In the genomic region with DNA sequence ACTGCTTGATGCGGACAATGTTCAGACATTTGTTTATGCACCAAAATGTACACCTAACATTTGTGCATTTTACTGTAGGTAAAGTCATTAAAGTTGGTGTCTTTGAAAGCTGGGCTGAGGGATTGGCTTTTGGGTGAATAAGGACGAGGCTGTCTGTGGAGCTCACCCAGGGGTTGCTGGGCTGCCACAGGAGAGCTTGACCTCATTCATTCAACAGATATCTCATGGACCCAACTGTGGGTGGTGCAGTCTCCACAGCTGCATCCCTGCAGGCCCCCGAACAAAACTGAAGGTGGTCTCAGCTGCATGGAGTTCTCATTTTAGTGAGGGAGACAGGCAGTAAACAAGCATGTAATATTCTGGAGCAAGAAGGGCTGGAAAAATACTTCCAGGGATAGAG, we compare ENCODE assay signal across 15 cellular contexts. TPM values are rescaled to one million over a fixed set of nuclear protein-coding genes. Genes with fewer than 3 reads are reported as not detected.
DNase-seq lines count a peak whose midpoint lies in the region; ATAC-seq, FAIRE-seq and TF ChIP-seq lines count a peak whose summit lies in the region.
"Had no signal": no experiment of that assay in that cellular context is flagged by ENCODE, and none has a peak within 500 bp of the region (broad histone marks: within the 10 kb centered on the region; RNA-seq: fewer than 3 reads in every experiment).

No MANE protein-coding gene starts in this region.

- H3K27me3 Mint-ChIP-seq in activated CD4-positive, alpha-beta T cell treated with anti-CD3 and anti-CD28 coated beads for 36 hours = no peaks in the 10 kb centered on the region
- H3K27me3 Mint-ChIP-seq in HFFc6 (ENCODE audit: insufficient read depth) (peaks cover 12% of the 10 kb centered on the region), WTC11 (ENCODE audit: low read depth) (no peaks in the 10 kb centered on the region)
- H3K27me3 Mint-ChIP-seq in natural killer cell treated with Interleukin-12 subunit alpha and Interleukin-12 subunit beta and Interleukin-15 and Interleukin-18, amount 100 ng/mL, for 72 hours = peaks cover 0 to 3% of the 10 kb centered on the region in 2 donors

- TF ChIP-seq CTCF in HFFc6 (IDR thresholded peaks at IDR 0.05) (no peak), ascending aorta (IDR thresholded peaks at IDR 0.05) (no peak), WTC11 (IDR thresholded peaks at IDR 0.05) (no peak)

- no peak for DNase-seq in activated CD4-positive, alpha-beta T cell treated with anti-CD3 and anti-CD28 coated beads for 36 hours
- DNase-seq in activated CD4-positive, alpha-beta T cell treated with anti-CD3 and anti-CD28 coated beads for 4 hours = no peak
- DNase-seq in HFFc6 (no peak), ascending aorta (ENCODE audit: low spot score in 2 of 2) (peak; percentile 1 to 47), caudate nucleus (lab: John Stamatoyannopoulos, UW) (no peak), WTC11 (ENCODE audit: low spot score) (no peak), RCC 7860 (ENCODE audit: low spot score) (no peak)
- DNase-seq in natural killer cell treated with Interleukin-12 subunit alpha and Interleukin-12 subunit beta and Interleukin-15 and Interleukin-18, amount 100 ng/mL, for 72 hours (ENCODE audit: low spot score) = no peak
- DNase-seq: activated T-cell treated with anti-CD3 and anti-CD28 coated beads for 4 hours, NCI-H526 treated with DMSO at 0.1 percent for 48 hours, tibial artery had no signal

- H3K27ac ChIP-seq in ascending aorta = no peak overlapping the region
- H3K27ac ChIP-seq in caudate nucleus (ENCODE audit: low read depth, low read length) = no peak overlapping the region
- H3K27ac ChIP-seq: 22Rv1, HL-60, tibial artery had no signal

- H3K36me3 Mint-ChIP-seq in activated CD4-positive, alpha-beta T cell treated with anti-CD3 and anti-CD28 coated beads for 36 hours (ENCODE audit: low read depth) = peaks cover 40% of the 10 kb centered on the region
- H3K36me3 Mint-ChIP-seq in HFFc6 (ENCODE audit: low read depth) (peaks cover 25% of the 10 kb centered on the region), WTC11 (peaks cover 37% of the 10 kb centered on the region)
- H3K36me3 Mint-ChIP-seq in natural killer cell treated with Interleukin-12 subunit alpha and Interleukin-12 subunit beta and Interleukin-15 and Interleukin-18, amount 100 ng/mL, for 72 hours = peaks cover 15% of the 10 kb centered on the region

- H3K4me3 ChIP-seq in ascending aorta = no peak overlapping the region
- H3K4me3 ChIP-seq: HAP-1, tibial artery had no signal

- no peaks in the 10 kb centered on the region for H3K9me3 ChIP-seq in ascending aorta
- H3K9me3 ChIP-seq: HAP-1, tibial artery had no signal

- H3K4me1 Mint-ChIP-seq in activated CD4-positive, alpha-beta T cell treated with anti-CD3 and anti-CD28 coated beads for 36 hours = peaks cover 54% of the 10 kb centered on the region
- H3K4me1 Mint-ChIP-seq in HFFc6 (ENCODE audit: low read depth) = peaks cover 7% of the 10 kb centered on the region; the same call in 1 of the 2 replicates
- peaks cover 44% of the 10 kb centered on the region in 2 donors for H3K4me1 Mint-ChIP-seq in natural killer cell treated with Interleukin-12 subunit alpha and Interleukin-12 subunit beta and Interleukin-15 and Interleukin-18, amount 100 ng/mL, for 72 hours (ENCODE audit: low read depth in 2 of 2)
- peaks cover 4% of the 10 kb centered on the region; the same call in 1 of the 2 replicates for H3K4me1 Mint-ChIP-seq in WTC11

- H3K4me3 Mint-ChIP-seq in activated CD4-positive, alpha-beta T cell treated with anti-CD3 and anti-CD28 coated beads for 36 hours = no peak overlapping the region
- no peak overlapping the region for H3K4me3 Mint-ChIP-seq in HFFc6
- peak overlapping the region; percentile 49 for H3K4me3 Mint-ChIP-seq in natural killer cell treated with Interleukin-12 subunit alpha and Interleukin-12 subunit beta and Interleukin-15 and Interleukin-18, amount 100 ng/mL, for 72 hours
- no peak overlapping the region for H3K4me3 Mint-ChIP-seq in WTC11

- no peaks in the 10 kb centered on the region for H3K27me3 ChIP-seq in ascending aorta
- H3K27me3 ChIP-seq: tibial artery had no signal

- H3K4me1 ChIP-seq in ascending aorta = no peaks in the 10 kb centered on the region
- H3K4me1 ChIP-seq: HAP-1 had no signal

- POLR2A ChIA-PET in activated CD4-positive, alpha-beta T cell treated with anti-CD3 and anti-CD28 coated beads for 36 hours (lab: Charles Lee) = no interaction called here
- POLR2A ChIA-PET in WTC11 (lab: Charles Lee) = no interaction called here

- FAIRE-seq in RCC 7860 (lab: Jason Lieb, UNC) = no peak
- FAIRE-seq: GM12891 had no signal

- no peaks in the 10 kb centered on the region for H3K9me3 Mint-ChIP-seq in activated CD4-positive, alpha-beta T cell treated with anti-CD3 and anti-CD28 coated beads for 36 hours (ENCODE audit: low read depth)
- no peaks in the 10 kb centered on the region for H3K9me3 Mint-ChIP-seq in HFFc6
- H3K9me3 Mint-ChIP-seq in natural killer cell treated with Interleukin-12 subunit alpha and Interleukin-12 subunit beta and Interleukin-15 and Interleukin-18, amount 100 ng/mL, for 72 hours = no peaks in the 10 kb centered on the region
- no peaks in the 10 kb centered on the region for H3K9me3 Mint-ChIP-seq in WTC11

- CTCF ChIA-PET in activated CD4-positive, alpha-beta T cell treated with anti-CD3 and anti-CD28 coated beads for 36 hours (lab: Charles Lee) = no interaction called here
- CTCF ChIA-PET in WTC11 (lab: Charles Lee) = interaction anchor here (2.0 kb wide), 1 partner anchor 34 kb away, joined by 6 read pairs; no protein-coding TSS in a partner anchor

- peak overlapping the region; percentile 62 for H3K27ac Mint-ChIP-seq in activated CD4-positive, alpha-beta T cell treated with anti-CD3 and anti-CD28 coated beads for 36 hours
- H3K27ac Mint-ChIP-seq in HFFc6 = 0 out of 2 replicates have a peak overlapping the region, but pooled peaks have one; percentile 51
- peak overlapping the region; percentile 36 to 48 for H3K27ac Mint-ChIP-seq in natural killer cell treated with Interleukin-12 subunit alpha and Interleukin-12 subunit beta and Interleukin-15 and Interleukin-18, amount 100 ng/mL, for 72 hours
- H3K27ac Mint-ChIP-seq in WTC11 = no peak overlapping the region

- H3K36me3 ChIP-seq in ascending aorta = peaks cover 46 to 70% of the 10 kb centered on the region in 2 donors

- no peak for ATAC-seq in activated CD4-positive, alpha-beta T cell treated with anti-CD3 and anti-CD28 coated beads for 36 hours
- no peak for ATAC-seq in natural killer cell treated with Interleukin-12 subunit alpha and Interleukin-12 subunit beta and Interleukin-15 and Interleukin-18, amount 100 ng/mL, for 72 hours
- ATAC-seq in WTC11 = no peak

- intact Hi-C loops in activated CD4-positive, alpha-beta T cell treated with anti-CD3 and anti-CD28 coated beads for 36 hours (cut with DNase I, micrococcal nuclease) = no loop called here
- intact Hi-C loops in ascending aorta (cut with DNase I) = no loop called here

TF ChIP-seq in WTC11, 78 proteins besides CTCF, POLR2A, EP300 and RAD21:
- TF ChIP-seq TP53 (CRISPR knock-in tag; IDR thresholded peaks at IDR 0.05) (no peak), RELA (CRISPR knock-in tag; IDR thresholded peaks at IDR 0.05; ENCODE audit: borderline replicate concordance) (no peak)
TF ChIP-seq in WTC11: peak in this region for 0.

RNA-seq across cellular contexts. Expression of gene SGSM3, which starts 32.7 kb away (rescaled TPM):
- total RNA-seq in activated CD4-positive, alpha-beta T cell treated with anti-CD3 and anti-CD28 coated beads for 36 hours = 10 to 100 TPM; 52.7 to 53.4 TPM
- total RNA-seq in HFFc6 (2021; fragmentation: NEBNext Ultra II Directional; extraction: Animal tissue kit (Norgen Biotek cat#: 25700)) = 10 to 100 TPM; 41.3 to 52.1 (median 45.5) TPM
- 101 TPM for total RNA-seq in ascending aorta
- total RNA-seq in natural killer cell treated with Interleukin-12 subunit alpha and Interleukin-12 subunit beta and Interleukin-15 and Interleukin-18, amount 100 ng/mL, for 72 hours = 10 to 100 TPM; 59.2 to 74.7 TPM
- 81.8 to 96.9 TPM (median 93.0 TPM) in 3 replicates for total RNA-seq in WTC11 (2021)

RNA-seq across cellular contexts. Expression of gene ADSL, which starts 56.8 kb away (rescaled TPM):
- total RNA-seq in activated CD4-positive, alpha-beta T cell treated with anti-CD3 and anti-CD28 coated beads for 36 hours = 100 to 1,000 TPM; 125 to 172 TPM
- total RNA-seq in HFFc6 (2021; fragmentation: NEBNext Ultra II Directional; extraction: Animal tissue kit (Norgen Biotek cat#: 25700)) = 10 to 100 TPM; 60.6 to 73.8 (median 70.9) TPM
- total RNA-seq in ascending aorta (31.3 TPM), WTC11 (2021) (133 to 154 TPM (median 136 TPM) in 3 replicates)
- total RNA-seq in natural killer cell treated with Interleukin-12 subunit alpha and Interleukin-12 subunit beta and Interleukin-15 and Interleukin-18, amount 100 ng/mL, for 72 hours = 100 to 1,000 TPM in 1 of 2 donors, 10 to 100 TPM in 1; 87.1 to 103 TPM

Comparison
In these comparisons a context has a peak if more than half of its experiments do, and no peak if none do; other contexts are left out.
1. DNase-seq: peak in ascending aorta (2 of 2); none in activated CD4-positive, alpha-beta T cell treated with anti-CD3 and anti-CD28 coated beads for 36 hours (single experiment), activated CD4-positive, alpha-beta T cell treated with anti-CD3 and anti-CD28 coated beads for 4 hours (0 of 2), HFFc6 (single experiment), natural killer cell treated with Interleukin-12 subunit alpha and Interleukin-12 subunit beta and Interleukin-15 and Interleukin-18, amount 100 ng/mL, for 72 hours (single experiment), caudate nucleus (0 of 61), WTC11 (single experiment) and RCC 7860 (single experiment).